Comparison of ENCODE assay signal across 14 cellular contexts in genomic region chr5:38329132-38329715, GRCh38.
DNase-seq lines count a peak whose midpoint lies in the region; ATAC-seq, FAIRE-seq and TF ChIP-seq lines count a peak whose summit lies in the region.
"Had no signal": no experiment of that assay in that cellular context is flagged by ENCODE, and none has a peak within 500 bp of the region (broad histone marks: within the 10 kb centered on the region; RNA-seq: fewer than 3 reads in every experiment).

No MANE protein-coding gene starts in this region.

- peaks cover 87% of the 10 kb centered on the region for H3K36me3 Mint-ChIP-seq in endodermal cell (ENCODE audit: low read depth)
- H3K36me3 Mint-ChIP-seq: CD8-positive, alpha-beta memory T cell; mesothelial cell of epicardium had no signal

- 71 to 82% methylated on average over 3 to 5 of the region's 5 CpGs for WGBS in endodermal cell (ENCODE audit: insufficient coverage in 1 of 2, insufficient read length in 1 of 2), 2 experiments

- peak; percentile 6 for FAIRE-seq in H54 (lab: Jason Lieb, UNC)
- FAIRE-seq: HepG2 had no signal

- H3K27me3 ChIP-seq in endodermal cell (ENCODE audit: control insufficient read depth, insufficient read depth, low read length, poor library complexity, severe bottlenecking), result no peaks in the 10 kb centered on the region

- DNase-seq in H54 (ENCODE audit: insufficient read length, low spot score) (peak; percentile 67), RKO (ENCODE audit: low spot score) (peak; percentile 65), endodermal cell (peak; percentile 52), skeletal muscle cell (ENCODE audit: low read depth) (peak; percentile 7), cerebellum (ENCODE audit: low spot score) (no peak)
- DNase-seq: activated naive CD4-positive, alpha-beta T cell; CD8-positive, alpha-beta memory T cell; NCI-H446; T-helper 9 cell had no signal

- no peak for TF ChIP-seq CTCF in endodermal cell (conservative IDR thresholded peaks at IDR 0.05)

- H3K27ac ChIP-seq in endodermal cell (ENCODE audit: low read depth, low read length), result no peak overlapping the region

- peaks cover 10% of the 10 kb centered on the region for H3K4me1 ChIP-seq in endodermal cell (ENCODE audit: control insufficient read depth, insufficient read depth, low read length)

- peak overlapping the region; percentile 64 for H3K4me3 ChIP-seq in endodermal cell (ENCODE audit: low read length)
- no peak overlapping the region for H3K4me3 ChIP-seq in skeletal muscle cell (ENCODE audit: low read depth, low read length)

- H3K4me1 Mint-ChIP-seq in endodermal cell, result peaks cover 35% of the 10 kb centered on the region
- H3K4me1 Mint-ChIP-seq: CD8-positive, alpha-beta memory T cell; central memory CD8-positive, alpha-beta T cell; mesothelial cell of epicardium had no signal

- ATAC-seq in GM21447 (IDR thresholded peaks at IDR 0.05; ENCODE audit: unreplicated experiment) (no peak), GM19463 (IDR thresholded peaks at IDR 0.05; ENCODE audit: unreplicated experiment) (no peak)
- ATAC-seq: HepG2 had no signal

- H3K9me3 Mint-ChIP-seq in endodermal cell, result peaks cover 8% of the 10 kb centered on the region
- H3K9me3 Mint-ChIP-seq: central memory CD8-positive, alpha-beta T cell had no signal

- peak overlapping the region; percentile 16 for H3K9ac ChIP-seq in endodermal cell (ENCODE audit: extremely low read depth, low read length, poor library complexity, severe bottlenecking)

- H3K9me3 ChIP-seq in endodermal cell (ENCODE audit: control insufficient read depth, low read length), result no peaks in the 10 kb centered on the region

- no peak for TF ChIP-seq POLR2A in H54 (IDR thresholded peaks at IDR 0.05; ENCODE audit: low read depth, low read length)

- peak overlapping the region; percentile 74 for H3K27ac Mint-ChIP-seq in endodermal cell
- H3K27ac Mint-ChIP-seq: mesothelial cell of epicardium had no signal

- H3K27me3 Mint-ChIP-seq in endodermal cell (ENCODE audit: insufficient read depth), result no peaks in the 10 kb centered on the region

- peaks cover 92% of the 10 kb centered on the region for H3K36me3 ChIP-seq in endodermal cell (ENCODE audit: control insufficient read depth, insufficient read depth, low read length)

- H3K4me3 Mint-ChIP-seq in endodermal cell, result peak overlapping the region; percentile 27
- H3K4me3 Mint-ChIP-seq: CD8-positive, alpha-beta memory T cell; central memory CD8-positive, alpha-beta T cell; mesothelial cell of epicardium had no signal
